ENCODE assay signal across 11 cellular contexts in the genomic region with DNA sequence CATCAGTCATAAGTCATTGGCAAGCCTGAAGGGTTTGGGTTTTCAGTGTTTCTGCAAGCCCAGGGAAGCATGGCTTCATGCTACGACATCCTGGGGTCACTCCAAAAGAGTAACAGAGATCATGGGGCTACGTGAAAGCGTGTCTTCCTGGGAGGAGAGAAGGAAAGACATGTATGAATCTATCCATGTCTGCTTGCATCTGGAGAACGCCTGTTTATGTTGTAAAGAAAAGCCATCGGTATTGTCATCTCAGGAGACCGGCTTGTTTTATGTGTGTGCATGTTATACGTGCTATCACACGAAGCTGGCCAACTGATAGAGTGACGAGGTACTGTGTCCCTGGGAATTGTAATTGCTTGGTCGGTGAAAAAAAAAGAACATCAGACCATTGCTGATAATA. TPM values are rescaled to one million over a fixed set of nuclear protein-coding genes. Genes with fewer than 3 reads are reported as not detected.
A peak's percentile ranks its signal among the peaks of the same experiment; 100 is the strongest.
DNase-seq lines count a peak whose midpoint lies in the region; ATAC-seq and TF ChIP-seq lines count a peak whose summit lies in the region.
"Had no signal": no experiment of that assay in that cellular context is flagged by ENCODE, and none has a peak within 500 bp of the region (broad histone marks: within the 10 kb centered on the region; RNA-seq: fewer than 3 reads in every experiment).

No MANE protein-coding gene starts in this region.

- no peak overlapping the region for H3K27ac ChIP-seq in right cardiac atrium (ENCODE audit: low read length)
- H3K27ac ChIP-seq in psoas muscle = no peak overlapping the region

- H3K4me1 ChIP-seq in HAP-1 (peaks cover 29% of the 10 kb centered on the region), right cardiac atrium (ENCODE audit: control insufficient read depth, insufficient read depth, low read length) (no peaks in the 10 kb centered on the region), psoas muscle (no peaks in the 10 kb centered on the region)

- no peaks in the 10 kb centered on the region for H3K27me3 ChIP-seq in HAP-1 (ENCODE audit: low read depth)
- no peaks in the 10 kb centered on the region for H3K27me3 ChIP-seq in right cardiac atrium (ENCODE audit: control insufficient read depth, insufficient read depth)
- peaks cover 7 to 40% (median 9%) of the 10 kb centered on the region in 3 donors for H3K27me3 ChIP-seq in psoas muscle (ENCODE audit: insufficient read depth in 3 of 3, low read length in 2 of 3)

- DNase-seq in HAP-1 (ENCODE audit: low spot score in 2 of 2) (peak in 1 of 2 experiments; percentile 11), right cardiac atrium (no peak), psoas muscle (no peak), EL (no peak), NCI-H2196 treated with DMSO at 0.1 percent for 48 hours (lab: John Stamatoyannopoulos, UW; ENCODE audit: unreplicated experiment) (no peak)
- DNase-seq in activated CD4-positive, alpha-beta T cell treated with anti-CD3 and anti-CD28 coated beads, Interleukin-2, amount 50 U/mL, for 48 hours = no peak
- DNase-seq: MV-4-11; stimulated activated CD4-positive, alpha-beta T cell treated with anti-CD3 and anti-CD28 coated beads, Interleukin-1b, Interleukin-23, amount 100 ng/mL, for 48 hours; T-helper 9 cell had no signal

- in situ Hi-C loops in HAP-1 (cut with MboI; ENCODE audit: low sequenced_read_pairs) = no loop called here

- intact Hi-C loops in right cardiac atrium (cut with DNase I) = no loop called here
- intact Hi-C loops in psoas muscle (cut with DNase I) = no loop called here

- ATAC-seq in right cardiac atrium (no peak), psoas muscle (no peak), HG03039 (IDR thresholded peaks at IDR 0.05; ENCODE audit: unreplicated experiment) (no peak)

- H3K36me3 ChIP-seq in HAP-1 (replicated peaks) = peaks cover 2% of the 10 kb centered on the region; the same call in 1 of the 2 replicates
- H3K36me3 ChIP-seq in psoas muscle (ENCODE audit: insufficient read depth in 1 of 2, low read depth in 1 of 2) = no peaks in the 10 kb centered on the region

- H3K4me3 ChIP-seq in HAP-1 (peak overlapping the region; percentile 65), WI38 (ENCODE audit: low read depth, low read length) (peak overlapping the region; percentile 65), right cardiac atrium (ENCODE audit: low read length) (peak overlapping the region; percentile 61), psoas muscle (peak overlapping the region; percentile 57)

- 41% methylated on average over 10 of the region's 10 CpGs for WGBS in right cardiac atrium
- WGBS in psoas muscle, 3 donors = 12 to 23% (median 15%) methylated on average over 10 of the region's 10 CpGs

- TF ChIP-seq CTCF in WI38 (IDR thresholded peaks at IDR 0.05; ENCODE audit: low read depth, low read length) (no peak), psoas muscle (IDR thresholded peaks at IDR 0.05) (no peak)

- H3K9me3 ChIP-seq in HAP-1 = no peaks in the 10 kb centered on the region
- no peaks in the 10 kb centered on the region for H3K9me3 ChIP-seq in right cardiac atrium (ENCODE audit: control insufficient read depth, low read length)
- no peaks in the 10 kb centered on the region for H3K9me3 ChIP-seq in psoas muscle

RNA-seq across cellular contexts. Expression of gene CDH6, which starts 0.5 kb away (rescaled TPM):
- total RNA-seq in right cardiac atrium = 1 to 10 TPM in 3 of 4 donors, under 1 TPM in 1; 0.65 to 1.7 (median 1.1) TPM
- polyA plus RNA-seq in right cardiac atrium = 0.84 TPM
- 1 to 10 TPM in 2 of 4 donors, under 1 TPM in 2; 0.74 to 3.4 (median 1.3) TPM for total RNA-seq in psoas muscle
- under 1 TPM; 0.30 to 0.77 (median 0.47) TPM for polyA plus RNA-seq in psoas muscle
